26 cellular contexts compared by ENCODE assay signal in genomic region chr3:176167272-176167671, GRCh38.
DNase-seq lines count a peak whose midpoint lies in the region; ATAC-seq and TF ChIP-seq lines count a peak whose summit lies in the region.
"Had no signal": no experiment of that assay in that cellular context is flagged by ENCODE, and none has a peak within 500 bp of the region (broad histone marks: within the 10 kb centered on the region; RNA-seq: fewer than 3 reads in every experiment).

No MANE protein-coding gene starts in this region.

- no peak overlapping the region for H3K4me3 ChIP-seq in PC-3 (ENCODE audit: low read length)
- H3K4me3 ChIP-seq: dorsolateral prefrontal cortex, lower lobe of right lung, spleen, tibial nerve had no signal

- POLR2A ChIA-PET in PC-3 (lab: Charles Lee; ENCODE audit: unreplicated experiment): no interaction called here

- no peak for TF ChIP-seq CTCF in PC-3 (conservative IDR thresholded peaks at IDR 0.05; ENCODE audit: low read depth, low read length)

- H4K20me1 ChIP-seq in PC-3 (ENCODE audit: low read length): no peaks in the 10 kb centered on the region

- no peaks in the 10 kb centered on the region for H3F3A ChIP-seq in PC-3 (ENCODE audit: low read length, unreplicated experiment)

- intact Hi-C loops in PC-3 (cut with micrococcal nuclease): loop anchor here (1.0 kb wide), 1 partner anchor 107 kb away; no protein-coding TSS in a partner anchor

- peaks cover 6% of the 10 kb centered on the region for H3K9me3 Mint-ChIP-seq in T-helper 2 cell treated with Interferon-gamma antibody and Interleukin-4, amounts not matched to agents 5 μg/mL and 100 μg/mL, for 36 hours

- peak overlapping the region; percentile 46 for H3K27ac ChIP-seq in PC-3 (ENCODE audit: low read length)
- H3K27ac ChIP-seq: dorsolateral prefrontal cortex, lower lobe of right lung, spleen, tibial nerve had no signal

- no peaks in the 10 kb centered on the region for H3K9me2 ChIP-seq in PC-3 (replicated peaks; ENCODE audit: low read length)

- no peaks in the 10 kb centered on the region for H3K9me3 ChIP-seq in PC-3 (ENCODE audit: low read length)
- H3K9me3 ChIP-seq: lower lobe of right lung had no signal

- ATAC-seq in PC-3 (peak; percentile 87), GM21515 (IDR thresholded peaks at IDR 0.05; ENCODE audit: unreplicated experiment) (no peak), GM21381 (IDR thresholded peaks at IDR 0.05; ENCODE audit: unreplicated experiment) (no peak)
- ATAC-seq: activated CD4-positive, alpha-beta T cell treated with anti-CD3 and anti-CD28 coated beads for 36 hours; CD8-positive, alpha-beta T cell; lower lobe of right lung; SK-N-SH treated with all-trans-retinoic acid at 6 μM for 48 hours had no signal

- no peak overlapping the region for H3K9ac ChIP-seq in PC-3 (ENCODE audit: low read length)

- BruUV-seq in PC-3 (replicated peaks; lab: Mats Ljungman, UMichigan): no TSS peak

- DNase-seq in AG08396 (ENCODE audit: low spot score): peak; percentile 2
- peak; percentile 98 for DNase-seq in PC-3
- peak; percentile 39 for DNase-seq in iPS-NIHi11 (ENCODE audit: low spot score)
- DNase-seq in T-helper 2 cell treated with Interferon-gamma antibody and Interleukin-4, amounts not matched to agents 5 μg/mL and 100 μg/mL, for 36 hours (ENCODE audit: low spot score): no peak
- no peak for DNase-seq in RPMI8226
- DNase-seq: activated CD4-positive, alpha-beta T cell treated with anti-CD3 and anti-CD28 coated beads for 36 hours; activated effector memory CD4-positive, alpha-beta T cell treated with anti-CD3 and anti-CD28 coated beads, Interleukin-2, amount 50 U/mL, for 16 hours; activated T-cell treated with anti-CD3 and anti-CD28 coated beads, Interleukin-2, amount 50 U/mL, for 1 hour; CD8-positive, alpha-beta T cell; central memory CD4-positive, alpha-beta T cell; DMS 273 treated with DMSO at 0.1 percent for 48 hours; dorsolateral prefrontal cortex; H7; KBM-7; lower lobe of right lung; NCI-H82; nephron progenitor cell; retina; spleen; T-helper 2 cell had no signal

- TF ChIP-seq EP300 in Ishikawa (IDR thresholded peaks at IDR 0.05; ENCODE audit: borderline replicate concordance): peak; percentile 91

- H3K27me3 Mint-ChIP-seq in T-helper 2 cell treated with Interferon-gamma antibody and Interleukin-4, amounts not matched to agents 5 μg/mL and 100 μg/mL, for 36 hours (ENCODE audit: low read depth): no peaks in the 10 kb centered on the region
- H3K27me3 Mint-ChIP-seq: activated CD4-positive, alpha-beta T cell treated with anti-CD3 and anti-CD28 coated beads for 36 hours; B cell had no signal

- H3K4me3 Mint-ChIP-seq in T-helper 2 cell treated with Interferon-gamma antibody and Interleukin-4, amounts not matched to agents 5 μg/mL and 100 μg/mL, for 36 hours: no peak overlapping the region
- H3K4me3 Mint-ChIP-seq: activated CD4-positive, alpha-beta T cell treated with anti-CD3 and anti-CD28 coated beads for 36 hours; B cell; CD8-positive, alpha-beta T cell; nephron progenitor cell had no signal

- no peaks in the 10 kb centered on the region for H3K27me3 ChIP-seq in PC-3 (ENCODE audit: low read length)
- H3K27me3 ChIP-seq: spleen, tibial nerve had no signal

- H3K27ac Mint-ChIP-seq in T-helper 2 cell treated with Interferon-gamma antibody and Interleukin-4, amounts not matched to agents 5 μg/mL and 100 μg/mL, for 36 hours: no peak overlapping the region
- H3K27ac Mint-ChIP-seq: activated CD4-positive, alpha-beta T cell treated with anti-CD3 and anti-CD28 coated beads for 36 hours; B cell; CD8-positive, alpha-beta T cell; nephron progenitor cell had no signal

- peaks cover 21% of the 10 kb centered on the region for H3K4me1 ChIP-seq in PC-3 (ENCODE audit: insufficient read depth, low read length)
- H3K4me1 ChIP-seq: lower lobe of right lung, spleen, tibial nerve had no signal

- H3K79me2 ChIP-seq in PC-3 (ENCODE audit: low read length): no peaks in the 10 kb centered on the region

- H3K36me3 Mint-ChIP-seq in T-helper 2 cell treated with Interferon-gamma antibody and Interleukin-4, amounts not matched to agents 5 μg/mL and 100 μg/mL, for 36 hours (ENCODE audit: low read depth): no peaks in the 10 kb centered on the region
- H3K36me3 Mint-ChIP-seq: CD8-positive, alpha-beta T cell had no signal

- H2AFZ ChIP-seq in PC-3 (ENCODE audit: low read length): no peak overlapping the region

- no peaks in the 10 kb centered on the region for H3K4me1 Mint-ChIP-seq in T-helper 2 cell treated with Interferon-gamma antibody and Interleukin-4, amounts not matched to agents 5 μg/mL and 100 μg/mL, for 36 hours (ENCODE audit: low read depth)
- H3K4me1 Mint-ChIP-seq: activated CD4-positive, alpha-beta T cell treated with anti-CD3 and anti-CD28 coated beads for 36 hours; B cell had no signal

- CTCF ChIA-PET in PC-3 (lab: Charles Lee): interaction anchor here (0.6 kb wide), 1 partner anchor 40 kb away, joined by 3 read pairs; no protein-coding TSS in a partner anchor

- no peaks in the 10 kb centered on the region for H3K36me3 ChIP-seq in PC-3 (ENCODE audit: low read depth, low read length)
- H3K36me3 ChIP-seq: lower lobe of right lung, spleen, tibial nerve had no signal

- peak overlapping the region; percentile 48 for H3K4me2 ChIP-seq in PC-3 (ENCODE audit: low read length)

- peak; percentile 16; the same call in 1 of the 2 replicates for TF ChIP-seq RAD21 in Ishikawa (IDR thresholded peaks at IDR 0.05; ENCODE audit: low read depth)

TF ChIP-seq in Ishikawa, 13 proteins besides CTCF, POLR2A, EP300 and RAD21:
- TF ChIP-seq CREB1 (IDR thresholded peaks at IDR 0.05; ENCODE audit: low read depth) (no peak), TEAD4 (IDR thresholded peaks at IDR 0.05) (peak; percentile 89), YY1 (IDR thresholded peaks at IDR 0.05; ENCODE audit: low read depth) (no peak), TAF1 (IDR thresholded peaks at IDR 0.05; ENCODE audit: low read depth) (no peak), EGR1 (IDR thresholded peaks at IDR 0.05) (no peak), TCF12 (IDR thresholded peaks at IDR 0.05; ENCODE audit: low read depth) (peak; percentile 91), REST (IDR thresholded peaks at IDR 0.05; ENCODE audit: low read depth) (no peak), CEBPB (IDR thresholded peaks at IDR 0.05) (peak; percentile 84), USF1 (IDR thresholded peaks at IDR 0.05) (0 out of 2 replicates have a peak, but pooled peaks have one; percentile 22), ZBTB7A (IDR thresholded peaks at IDR 0.05; ENCODE audit: low read depth) (no peak), FOXM1 (IDR thresholded peaks at IDR 0.05; ENCODE audit: borderline replicate concordance, low read depth) (peak; percentile 80; the same call in 1 of the 2 replicates), MAX (IDR thresholded peaks at IDR 0.05) (peak; percentile 59), NFIC (IDR thresholded peaks at IDR 0.05) (peak; percentile 99)

Comparison
In these comparisons a context has a peak if more than half of its experiments do, and no peak if none do; other contexts are left out.
1. DNase-seq: peak in AG08396 (single experiment), PC-3 (single experiment) and iPS-NIHi11 (single experiment); none in T-helper 2 cell treated with Interferon-gamma antibody and Interleukin-4, amounts not matched to agents 5 μg/mL and 100 μg/mL, for 36 hours (single experiment) and RPMI8226 (single experiment).